In genomic region chr1:3748316-3748900, GRCh38 we compare ENCODE assay signal across 10 cellular contexts. TPM values are rescaled to one million over a fixed set of nuclear protein-coding genes. Genes with fewer than 3 reads are reported as not detected.
DNase-seq lines count a peak whose midpoint lies in the region; ATAC-seq and TF ChIP-seq lines count a peak whose summit lies in the region.
"Not testable (repeated sequence)": the region's sequence is repeated elsewhere in the genome, so short reads cannot be mapped to it uniquely, and the experiment has no call there.
"Had no signal": no experiment of that assay in that cellular context is flagged by ENCODE, and none has a peak within 500 bp of the region (broad histone marks: within the 10 kb centered on the region; RNA-seq: fewer than 3 reads in every experiment).

No MANE protein-coding gene starts in this region.

- peak overlapping the region; percentile 81 to 100 (median 99); a peak in 20 of 22 replicates for H3K4me2 ChIP-seq in BLaER1 treated with 17β-estradiol and CSF1 and Interleukin-3, amounts not matched to agents 10 nM and 100 nM
- H3K4me2 ChIP-seq in hepatocyte, result peak overlapping the region; percentile 99

- CTCF ChIA-PET in activated CD4-positive, alpha-beta memory T cell treated with anti-CD3 and anti-CD28 coated beads, Interleukin-2, amount 10 ng/mL, durations not matched to agents 7 days and 5 days (lab: Charles Lee); activated naive CD4-positive, alpha-beta T cell treated with anti-CD3 and anti-CD28 coated beads for 36 hours (lab: Charles Lee): not testable (repeated sequence)

- not testable (repeated sequence) for H3K9ac ChIP-seq in BLaER1 treated with 17β-estradiol and CSF1 and Interleukin-3, amounts not matched to agents 10 nM and 100 nM

- H3K36me3 Mint-ChIP-seq in activated CD4-positive, alpha-beta memory T cell treated with anti-CD3 and anti-CD28 coated beads, Interleukin-2, amount 10 ng/mL, durations not matched to agents 7 days and 5 days (ENCODE audit: low read depth); activated naive CD4-positive, alpha-beta T cell treated with anti-CD3 and anti-CD28 coated beads for 36 hours (ENCODE audit: low read depth); brain: not testable (repeated sequence)
- H3K36me3 Mint-ChIP-seq in nephron progenitor cell (ENCODE audit: low read depth), result peaks cover 10% of the 10 kb centered on the region

- WGBS in hepatocyte (ENCODE audit: low lambda C conversion rate, missing lambda C conversion rate), result 83% methylated on average over 15 of the region's 15 CpGs

- H3K9me3 Mint-ChIP-seq in activated CD4-positive, alpha-beta memory T cell treated with anti-CD3 and anti-CD28 coated beads, Interleukin-2, amount 10 ng/mL, durations not matched to agents 7 days and 5 days; activated naive CD4-positive, alpha-beta T cell treated with anti-CD3 and anti-CD28 coated beads for 36 hours; brain; nephron progenitor cell; stimulated activated naive CD8-positive, alpha-beta T cell treated with anti-CD3 and anti-CD28 coated beads, Interleukin-15, amount 100 ng/mL, for 72 hours: not testable (repeated sequence)

- not testable (repeated sequence) for H3K27me3 Mint-ChIP-seq in activated CD4-positive, alpha-beta memory T cell treated with anti-CD3 and anti-CD28 coated beads, Interleukin-2, amount 10 ng/mL, durations not matched to agents 7 days and 5 days; activated naive CD4-positive, alpha-beta T cell treated with anti-CD3 and anti-CD28 coated beads for 36 hours (ENCODE audit: low read depth); stimulated activated naive CD8-positive, alpha-beta T cell treated with anti-CD3 and anti-CD28 coated beads, Interleukin-15, amount 100 ng/mL, for 72 hours
- H3K27me3 Mint-ChIP-seq in brain (peaks cover 23% of the 10 kb centered on the region), nephron progenitor cell (ENCODE audit: low read depth, poor library complexity) (peaks cover 18% of the 10 kb centered on the region)

- not testable (repeated sequence) for H3K9me2 ChIP-seq in hepatocyte (replicated peaks; ENCODE audit: insufficient read depth)

- H4K20me1 ChIP-seq in BLaER1 treated with 17β-estradiol and CSF1 and Interleukin-3, amounts not matched to agents 10 nM and 100 nM, result peaks cover 0 to 25% (median 16%) of the 10 kb centered on the region in 11 experiments; a peak in 14 of 22 replicates
- not testable (repeated sequence) for H4K20me1 ChIP-seq in hepatocyte (ENCODE audit: insufficient read depth, poor library complexity, severe bottlenecking)

- not testable (repeated sequence) for H3K27me3 ChIP-seq in BLaER1 treated with 17β-estradiol and CSF1 and Interleukin-3, amounts not matched to agents 10 nM and 100 nM; hepatocyte

- H3K79me2 ChIP-seq in hepatocyte, result peaks cover 19% of the 10 kb centered on the region

- H3K4me3 ChIP-seq in BLaER1 treated with 17β-estradiol and CSF1 and Interleukin-3, amounts not matched to agents 10 nM and 100 nM; hepatocyte: not testable (repeated sequence)

- DNase-seq in SW480 (ENCODE audit: low spot score), result peak; percentile 46
- DNase-seq in activated CD4-positive, alpha-beta memory T cell treated with anti-CD3 and anti-CD28 coated beads, Interleukin-2, amount 10 ng/mL, durations not matched to agents 7 days and 5 days; activated naive CD4-positive, alpha-beta T cell treated with anti-CD3 and anti-CD28 coated beads for 36 hours; hepatocyte (ENCODE audit: low spot score); nephron progenitor cell; stimulated activated naive CD8-positive, alpha-beta T cell treated with anti-CD3 and anti-CD28 coated beads, Interleukin-15, amount 100 ng/mL, for 72 hours: not testable (repeated sequence)

- not testable (repeated sequence) for H2AFZ ChIP-seq in hepatocyte

- not testable (repeated sequence) for H3K36me3 ChIP-seq in BLaER1 treated with 17β-estradiol and CSF1 and Interleukin-3, amounts not matched to agents 10 nM and 100 nM; hepatocyte (replicated peaks; ENCODE audit: insufficient read depth, low read depth)

- POLR2A ChIA-PET in activated CD4-positive, alpha-beta memory T cell treated with anti-CD3 and anti-CD28 coated beads, Interleukin-2, amount 10 ng/mL, durations not matched to agents 7 days and 5 days (lab: Charles Lee), result not testable (repeated sequence)

- peaks cover 31% of the 10 kb centered on the region for H3K4me1 Mint-ChIP-seq in activated CD4-positive, alpha-beta memory T cell treated with anti-CD3 and anti-CD28 coated beads, Interleukin-2, amount 10 ng/mL, durations not matched to agents 7 days and 5 days
- H3K4me1 Mint-ChIP-seq in activated naive CD4-positive, alpha-beta T cell treated with anti-CD3 and anti-CD28 coated beads for 36 hours (ENCODE audit: low read depth), result peaks cover 33% of the 10 kb centered on the region
- H3K4me1 Mint-ChIP-seq in brain, result peaks cover 41% of the 10 kb centered on the region
- H3K4me1 Mint-ChIP-seq in nephron progenitor cell, result peaks cover 42% of the 10 kb centered on the region
- H3K4me1 Mint-ChIP-seq in stimulated activated naive CD8-positive, alpha-beta T cell treated with anti-CD3 and anti-CD28 coated beads, Interleukin-15, amount 100 ng/mL, for 72 hours, result peaks cover 34% of the 10 kb centered on the region

- not testable (repeated sequence) for H3K27ac Mint-ChIP-seq in activated CD4-positive, alpha-beta memory T cell treated with anti-CD3 and anti-CD28 coated beads, Interleukin-2, amount 10 ng/mL, durations not matched to agents 7 days and 5 days; activated naive CD4-positive, alpha-beta T cell treated with anti-CD3 and anti-CD28 coated beads for 36 hours; nephron progenitor cell
- peak overlapping the region in 1 of 5 experiments; percentile 76 for H3K27ac Mint-ChIP-seq in brain
- peak overlapping the region in 1 of 2 donors; percentile 74 for H3K27ac Mint-ChIP-seq in stimulated activated naive CD8-positive, alpha-beta T cell treated with anti-CD3 and anti-CD28 coated beads, Interleukin-15, amount 100 ng/mL, for 72 hours

- TF ChIP-seq CTCF in brain (conservative IDR thresholded peaks at IDR 0.05); hepatocyte (IDR thresholded peaks at IDR 0.05; ENCODE audit: poor library complexity); nephron progenitor cell (IDR thresholded peaks at IDR 0.05): not testable (repeated sequence)

- not testable (repeated sequence) for ATAC-seq in stimulated activated naive CD8-positive, alpha-beta T cell treated with anti-CD3 and anti-CD28 coated beads, Interleukin-15, amount 100 ng/mL, for 72 hours

- H3K27ac ChIP-seq in BLaER1 treated with 17β-estradiol and CSF1 and Interleukin-3, amounts not matched to agents 10 nM and 100 nM; hepatocyte: not testable (repeated sequence)

- H3K4me3 Mint-ChIP-seq in activated CD4-positive, alpha-beta memory T cell treated with anti-CD3 and anti-CD28 coated beads, Interleukin-2, amount 10 ng/mL, durations not matched to agents 7 days and 5 days, result peak overlapping the region; percentile 58
- peak overlapping the region; percentile 38 for H3K4me3 Mint-ChIP-seq in activated naive CD4-positive, alpha-beta T cell treated with anti-CD3 and anti-CD28 coated beads for 36 hours
- H3K4me3 Mint-ChIP-seq in brain (peak overlapping the region; percentile 78 to 87 (median 85)), nephron progenitor cell (peak overlapping the region; percentile 72)
- H3K4me3 Mint-ChIP-seq in stimulated activated naive CD8-positive, alpha-beta T cell treated with anti-CD3 and anti-CD28 coated beads, Interleukin-15, amount 100 ng/mL, for 72 hours, result peak overlapping the region; percentile 71 to 79

- peaks cover 20 to 40% (median 35%) of the 10 kb centered on the region in 10 experiments for H3K4me1 ChIP-seq in BLaER1 treated with 17β-estradiol and CSF1 and Interleukin-3, amounts not matched to agents 10 nM and 100 nM
- H3K4me1 ChIP-seq in hepatocyte (ENCODE audit: insufficient read depth), result not testable (repeated sequence)

- intact Hi-C loops in activated naive CD4-positive, alpha-beta T cell treated with anti-CD3 and anti-CD28 coated beads for 36 hours (cut with micrococcal nuclease), result not testable (repeated sequence)

- H3K9me3 ChIP-seq in BLaER1 treated with 17β-estradiol and CSF1 and Interleukin-3, amounts not matched to agents 10 nM and 100 nM (replicated peaks in 1 of 11); hepatocyte (ENCODE audit: low read depth): not testable (repeated sequence)

RNA-seq across cellular contexts. Expression of gene CCDC27, which starts 3.8 kb away (rescaled TPM):
- total RNA-seq in activated CD4-positive, alpha-beta memory T cell treated with anti-CD3 and anti-CD28 coated beads, Interleukin-2, amount 10 ng/mL, durations not matched to agents 7 days and 5 days, result not detected
- not detected for total RNA-seq in activated naive CD4-positive, alpha-beta T cell treated with anti-CD3 and anti-CD28 coated beads for 36 hours
- polyA plus RNA-seq in brain (ENCODE audit: insufficient read depth, low read depth, low replicate concordance) (0.12 TPM), hepatocyte (0.59 and 0.73 TPM in 2 replicates)
- total RNA-seq in hepatocyte, result 0.17 and 0.72 TPM in 2 replicates
- total RNA-seq: A172 had no signal
- polyA plus RNA-seq: CD14-positive monocyte had no signal

RNA-seq across cellular contexts. Expression of gene SMIM1, which starts 24.1 kb away (rescaled TPM):
- not detected for total RNA-seq in activated CD4-positive, alpha-beta memory T cell treated with anti-CD3 and anti-CD28 coated beads, Interleukin-2, amount 10 ng/mL, durations not matched to agents 7 days and 5 days
- total RNA-seq in activated naive CD4-positive, alpha-beta T cell treated with anti-CD3 and anti-CD28 coated beads for 36 hours, result 1 to 10 TPM in 1 of 2 experiments, under 1 TPM in 1; 0.83 to 2.0 TPM
- 5.6 TPM for polyA plus RNA-seq in brain (ENCODE audit: insufficient read depth, low read depth, low replicate concordance)
- total RNA-seq in hepatocyte, result 21.0 and 33.6 TPM in 2 replicates
- 116 and 118 TPM in 2 replicates for polyA plus RNA-seq in hepatocyte
- total RNA-seq: A172 had no signal

RNA-seq across cellular contexts. Expression of gene LRRC47, which starts 47.9 kb away (rescaled TPM):
- total RNA-seq in activated CD4-positive, alpha-beta memory T cell treated with anti-CD3 and anti-CD28 coated beads, Interleukin-2, amount 10 ng/mL, durations not matched to agents 7 days and 5 days, result 10 to 100 TPM; 32.4 to 33.5 TPM
- 10 to 100 TPM; 22.0 to 23.9 TPM for total RNA-seq in activated naive CD4-positive, alpha-beta T cell treated with anti-CD3 and anti-CD28 coated beads for 36 hours
- polyA plus RNA-seq in brain (ENCODE audit: insufficient read depth, low read depth, low replicate concordance) (48.3 TPM), hepatocyte (37.4 and 38.8 TPM in 2 replicates)
- total RNA-seq in hepatocyte, result 27.3 and 36.2 TPM in 2 replicates
